19 cellular contexts compared by ENCODE assay signal in genomic region chr12:6029401-6029800, GRCh38.
DNase-seq lines count a peak whose midpoint lies in the region; ATAC-seq, FAIRE-seq and TF ChIP-seq lines count a peak whose summit lies in the region.
"Had no signal": no experiment of that assay in that cellular context is flagged by ENCODE, and none has a peak within 500 bp of the region (broad histone marks: within the 10 kb centered on the region; RNA-seq: fewer than 3 reads in every experiment).

No MANE protein-coding gene starts in this region.

- H3K36me3 ChIP-seq in upper lobe of right lung (no peaks in the 10 kb centered on the region), small intestine (ENCODE audit: control insufficient read depth in 2 of 2, insufficient read depth in 2 of 2, low read length in 2 of 2) (no peaks in the 10 kb centered on the region)
- H3K36me3 ChIP-seq: BLaER1 had no signal

- TF ChIP-seq CTCF in upper lobe of right lung (IDR thresholded peaks at IDR 0.05), result no peak

- intact Hi-C loops in cardiac septum (cut with DNase I), result no loop called here
- intact Hi-C loops in Right ventricle myocardium inferior (cut with DNase I), result no loop called here
- intact Hi-C loops in upper lobe of right lung (cut with DNase I), result no loop called here

- no peak overlapping the region for H3K4me3 ChIP-seq in upper lobe of right lung
- H3K4me3 ChIP-seq in small intestine (ENCODE audit: low read depth in 1 of 2, low read length in 2 of 2), result no peak overlapping the region
- H3K4me3 ChIP-seq: BLaER1 had no signal

- H3K9me3 ChIP-seq in upper lobe of right lung (no peaks in the 10 kb centered on the region), small intestine (ENCODE audit: control insufficient read depth, low read depth) (no peaks in the 10 kb centered on the region)
- H3K9me3 ChIP-seq: Caco-2 had no signal

- H3K4me1 ChIP-seq in upper lobe of right lung (no peaks in the 10 kb centered on the region), small intestine (ENCODE audit: control insufficient read depth in 2 of 2, insufficient read depth in 1 of 2, low read depth in 1 of 2, low read length in 1 of 2) (no peaks in the 10 kb centered on the region)
- H3K4me1 ChIP-seq: BLaER1 had no signal

- no peak overlapping the region for H3K27ac ChIP-seq in upper lobe of right lung
- no peak overlapping the region for H3K27ac ChIP-seq in small intestine (ENCODE audit: low read depth in 1 of 2, low read length in 1 of 2)
- H3K27ac ChIP-seq: 22Rv1, BLaER1, HL-60 had no signal

- ATAC-seq in Right ventricle myocardium inferior (no peak), upper lobe of right lung (no peak)

- peak; percentile 72 for DNase-seq in cardiac septum (ENCODE audit: low spot score)
- no peak for DNase-seq in Right ventricle myocardium inferior (ENCODE audit: missing footprints)
- DNase-seq in mesenteric fat pad (ENCODE audit: low spot score), result peak; percentile 67
- peak; percentile 43 for DNase-seq in upper lobe of right lung
- DNase-seq in Ammon's horn (ENCODE audit: low spot score), result no peak
- DNase-seq in putamen (ENCODE audit: low spot score), result no peak
- DNase-seq in small intestine, result no peak
- DNase-seq: Caco-2; CD8-positive, alpha-beta memory T cell; DND-41; GDM1; GOT3; HCEC 1CT; HFFc6 had no signal

- H3K27me3 ChIP-seq in upper lobe of right lung (no peaks in the 10 kb centered on the region), small intestine (ENCODE audit: control insufficient read depth in 2 of 2, insufficient read depth in 2 of 2, low read length in 2 of 2) (no peaks in the 10 kb centered on the region)
- H3K27me3 ChIP-seq: BLaER1 had no signal

- no peak for FAIRE-seq in small intestine (lab: Jason Lieb, UNC)
- FAIRE-seq: GM12892, GM19239 had no signal

- 71 to 81% (median 77%) methylated on average over 5 of the region's 5 CpGs for WGBS in small intestine, 3 donors

Comparison
In these comparisons a context has a peak if more than half of its experiments do, and no peak if none do; other contexts are left out.
1. DNase-seq: peak in cardiac septum (single experiment), mesenteric fat pad (single experiment) and upper lobe of right lung (single experiment); none in Right ventricle myocardium inferior (single experiment), Ammon's horn (single experiment), putamen (single experiment) and small intestine (single experiment).